Comparison of ENCODE assay signal across 2 cellular contexts in the genomic region with DNA sequence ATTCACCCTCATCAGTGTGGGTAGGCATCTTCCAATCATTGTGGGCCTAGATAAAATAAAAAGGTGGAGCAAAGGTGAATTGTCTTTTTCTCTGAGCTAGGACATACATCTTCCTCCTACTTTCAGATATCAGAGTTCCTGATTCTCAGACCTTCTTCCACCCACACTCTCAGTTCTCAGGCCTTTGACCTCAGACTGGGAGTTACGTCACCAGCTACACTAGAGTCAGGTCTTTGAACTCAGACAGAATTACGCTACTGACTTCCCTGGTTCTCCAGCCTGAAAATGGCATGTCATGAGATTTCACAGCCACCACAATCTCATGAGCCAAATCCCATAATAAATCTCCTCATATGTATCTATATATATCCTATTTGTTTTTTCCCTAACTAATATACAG.
TF ChIP-seq lines count a peak whose summit lies in the region.

No MANE protein-coding gene starts in this region.

TF ChIP-seq in WTC11, 78 proteins besides CTCF, POLR2A, EP300 and RAD21 (continued from another document):
- TF ChIP-seq FOXP1 (CRISPR knock-in tag; IDR thresholded peaks at IDR 0.05; ENCODE audit: borderline replicate concordance) = no peak
- no peak for TF ChIP-seq CREM (CRISPR knock-in tag; IDR thresholded peaks at IDR 0.05)
- TF ChIP-seq FOXJ3 (CRISPR knock-in tag; IDR thresholded peaks at IDR 0.05; ENCODE audit: borderline replicate concordance) = no peak
- no peak for TF ChIP-seq JUN (CRISPR knock-in tag; IDR thresholded peaks at IDR 0.05)
- TF ChIP-seq ZBTB21 (CRISPR knock-in tag; IDR thresholded peaks at IDR 0.05; ENCODE audit: borderline replicate concordance) = no peak
- no peak for TF ChIP-seq TEAD1 (CRISPR knock-in tag; IDR thresholded peaks at IDR 0.05)
- no peak for TF ChIP-seq OVOL2 (CRISPR knock-in tag; IDR thresholded peaks at IDR 0.05; ENCODE audit: borderline replicate concordance)
- TF ChIP-seq, protein P1, sequence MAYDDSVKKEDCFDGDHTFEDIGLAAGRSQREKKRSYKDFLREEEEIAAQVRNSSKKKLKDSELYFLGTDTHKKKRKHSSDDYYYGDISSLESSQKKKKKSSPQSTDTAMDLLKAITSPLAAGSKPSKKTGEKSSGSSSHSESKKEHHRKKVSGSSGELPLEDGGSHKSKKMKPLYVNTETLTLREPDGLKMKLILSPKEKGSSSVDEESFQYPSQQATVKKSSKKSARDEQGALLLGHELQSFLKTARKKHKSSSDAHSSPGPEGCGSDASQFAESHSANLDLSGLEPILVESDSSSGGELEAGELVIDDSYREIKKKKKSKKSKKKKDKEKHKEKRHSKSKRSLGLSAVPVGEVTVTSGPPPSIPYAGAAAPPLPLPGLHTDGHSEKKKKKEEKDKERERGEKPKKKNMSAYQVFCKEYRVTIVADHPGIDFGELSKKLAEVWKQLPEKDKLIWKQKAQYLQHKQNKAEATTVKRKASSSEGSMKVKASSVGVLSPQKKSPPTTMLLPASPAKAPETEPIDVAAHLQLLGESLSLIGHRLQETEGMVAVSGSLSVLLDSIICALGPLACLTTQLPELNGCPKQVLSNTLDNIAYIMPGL (CRISPR knock-in tag; IDR thresholded peaks at IDR 0.05) = no peak
- TF ChIP-seq, protein P2, sequence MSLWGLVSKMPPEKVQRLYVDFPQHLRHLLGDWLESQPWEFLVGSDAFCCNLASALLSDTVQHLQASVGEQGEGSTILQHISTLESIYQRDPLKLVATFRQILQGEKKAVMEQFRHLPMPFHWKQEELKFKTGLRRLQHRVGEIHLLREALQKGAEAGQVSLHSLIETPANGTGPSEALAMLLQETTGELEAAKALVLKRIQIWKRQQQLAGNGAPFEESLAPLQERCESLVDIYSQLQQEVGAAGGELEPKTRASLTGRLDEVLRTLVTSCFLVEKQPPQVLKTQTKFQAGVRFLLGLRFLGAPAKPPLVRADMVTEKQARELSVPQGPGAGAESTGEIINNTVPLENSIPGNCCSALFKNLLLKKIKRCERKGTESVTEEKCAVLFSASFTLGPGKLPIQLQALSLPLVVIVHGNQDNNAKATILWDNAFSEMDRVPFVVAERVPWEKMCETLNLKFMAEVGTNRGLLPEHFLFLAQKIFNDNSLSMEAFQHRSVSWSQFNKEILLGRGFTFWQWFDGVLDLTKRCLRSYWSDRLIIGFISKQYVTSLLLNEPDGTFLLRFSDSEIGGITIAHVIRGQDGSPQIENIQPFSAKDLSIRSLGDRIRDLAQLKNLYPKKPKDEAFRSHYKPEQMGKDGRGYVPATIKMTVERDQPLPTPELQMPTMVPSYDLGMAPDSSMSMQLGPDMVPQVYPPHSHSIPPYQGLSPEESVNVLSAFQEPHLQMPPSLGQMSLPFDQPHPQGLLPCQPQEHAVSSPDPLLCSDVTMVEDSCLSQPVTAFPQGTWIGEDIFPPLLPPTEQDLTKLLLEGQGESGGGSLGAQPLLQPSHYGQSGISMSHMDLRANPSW (CRISPR knock-in tag; conservative IDR thresholded peaks at IDR 0.05; ENCODE audit: low read depth) = no peak
- TF ChIP-seq RORB (CRISPR knock-in tag; IDR thresholded peaks at IDR 0.05) = no peak
- TF ChIP-seq SMAD3 (CRISPR knock-in tag; IDR thresholded peaks at IDR 0.05; ENCODE audit: borderline replicate concordance) = no peak
- TF ChIP-seq NR2C2 (CRISPR knock-in tag; IDR thresholded peaks at IDR 0.05) = no peak

TF ChIP-seq in SK-N-SH treated with all-trans-retinoic acid at 6 μM for 48 hours, 23 proteins besides CTCF, POLR2A, EP300 and RAD21 (continued from another document):
- TF ChIP-seq, protein P3, sequence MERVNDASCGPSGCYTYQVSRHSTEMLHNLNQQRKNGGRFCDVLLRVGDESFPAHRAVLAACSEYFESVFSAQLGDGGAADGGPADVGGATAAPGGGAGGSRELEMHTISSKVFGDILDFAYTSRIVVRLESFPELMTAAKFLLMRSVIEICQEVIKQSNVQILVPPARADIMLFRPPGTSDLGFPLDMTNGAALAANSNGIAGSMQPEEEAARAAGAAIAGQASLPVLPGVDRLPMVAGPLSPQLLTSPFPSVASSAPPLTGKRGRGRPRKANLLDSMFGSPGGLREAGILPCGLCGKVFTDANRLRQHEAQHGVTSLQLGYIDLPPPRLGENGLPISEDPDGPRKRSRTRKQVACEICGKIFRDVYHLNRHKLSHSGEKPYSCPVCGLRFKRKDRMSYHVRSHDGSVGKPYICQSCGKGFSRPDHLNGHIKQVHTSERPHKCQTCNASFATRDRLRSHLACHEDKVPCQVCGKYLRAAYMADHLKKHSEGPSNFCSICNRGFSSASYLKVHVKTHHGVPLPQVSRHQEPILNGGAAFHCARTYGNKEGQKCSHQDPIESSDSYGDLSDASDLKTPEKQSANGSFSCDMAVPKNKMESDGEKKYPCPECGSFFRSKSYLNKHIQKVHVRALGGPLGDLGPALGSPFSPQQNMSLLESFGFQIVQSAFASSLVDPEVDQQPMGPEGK (CRISPR knock-in tag; IDR thresholded peaks at IDR 0.05; ENCODE audit: borderline replicate concordance) = no peak
- TF ChIP-seq GLIS3 (CRISPR knock-in tag; IDR thresholded peaks at IDR 0.05) = no peak
- TF ChIP-seq, protein P4, sequence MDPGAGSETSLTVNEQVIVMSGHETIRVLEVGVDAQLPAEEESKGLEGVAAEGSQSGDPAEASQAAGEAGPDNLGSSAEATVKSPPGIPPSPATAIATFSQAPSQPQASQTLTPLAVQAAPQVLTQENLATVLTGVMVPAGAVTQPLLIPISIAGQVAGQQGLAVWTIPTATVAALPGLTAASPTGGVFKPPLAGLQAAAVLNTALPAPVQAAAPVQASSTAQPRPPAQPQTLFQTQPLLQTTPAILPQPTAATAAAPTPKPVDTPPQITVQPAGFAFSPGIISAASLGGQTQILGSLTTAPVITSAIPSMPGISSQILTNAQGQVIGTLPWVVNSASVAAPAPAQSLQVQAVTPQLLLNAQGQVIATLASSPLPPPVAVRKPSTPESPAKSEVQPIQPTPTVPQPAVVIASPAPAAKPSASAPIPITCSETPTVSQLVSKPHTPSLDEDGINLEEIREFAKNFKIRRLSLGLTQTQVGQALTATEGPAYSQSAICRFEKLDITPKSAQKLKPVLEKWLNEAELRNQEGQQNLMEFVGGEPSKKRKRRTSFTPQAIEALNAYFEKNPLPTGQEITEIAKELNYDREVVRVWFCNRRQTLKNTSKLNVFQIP (CRISPR knock-in tag; IDR thresholded peaks at IDR 0.05; ENCODE audit: borderline replicate concordance, low read depth) = no peak
- TF ChIP-seq ZNF70 (CRISPR knock-in tag; IDR thresholded peaks at IDR 0.05) = no peak
